In the genomic region with DNA sequence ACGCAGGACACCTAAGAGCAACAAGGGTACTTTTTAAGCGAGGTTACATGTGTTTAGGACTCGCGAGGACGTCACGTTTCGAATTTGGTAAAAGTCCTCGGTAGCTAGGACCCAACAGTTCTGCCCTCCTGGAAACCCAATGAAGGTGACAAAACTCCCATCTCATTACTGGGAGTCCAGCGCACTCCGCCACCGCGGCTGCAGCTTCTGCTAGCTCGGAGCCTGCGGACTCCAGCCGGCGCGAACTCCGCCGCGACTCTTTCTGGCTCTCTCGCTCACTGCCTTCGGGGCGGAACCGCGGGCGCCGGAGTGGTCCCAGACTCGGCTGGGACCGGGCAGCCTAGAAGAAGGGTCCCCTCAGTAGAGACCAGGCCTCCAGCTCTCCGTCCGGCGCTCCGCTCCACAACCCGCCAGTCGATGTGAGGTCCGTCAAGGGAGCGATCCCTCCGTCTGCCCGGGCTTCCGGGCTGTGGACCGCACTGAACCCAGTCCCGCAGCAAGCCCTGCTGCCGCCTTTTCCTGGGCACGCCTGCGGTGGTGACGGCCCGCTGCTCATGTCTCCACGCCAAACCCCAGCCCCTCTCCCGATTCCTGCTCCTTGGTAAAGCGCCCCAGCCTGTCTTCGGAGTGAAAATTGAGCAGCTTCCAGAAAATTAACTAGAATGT, we compare ENCODE assay signal across 7 cellular contexts. TPM values are rescaled to one million over a fixed set of nuclear protein-coding genes. Genes with fewer than 3 reads are reported as not detected.
DNase-seq lines count a peak whose midpoint lies in the region; ATAC-seq and TF ChIP-seq lines count a peak whose summit lies in the region.

No MANE protein-coding gene starts in this region.

- H3K9ac ChIP-seq in IMR-90 (ENCODE audit: low read depth, low read length) (peak overlapping the region; percentile 56; the same call in 1 of the 2 replicates), mammary epithelial cell (ENCODE audit: insufficient read depth, low read length) (peak overlapping the region; percentile 45)

- no peak overlapping the region for H2BK15ac ChIP-seq in IMR-90 (ENCODE audit: low read depth, low read length)

- H2AFZ ChIP-seq in IMR-90 (replicated peaks; ENCODE audit: low read length, poor library complexity) = peak overlapping the region; percentile 92
- peak overlapping the region; percentile 93 for H2AFZ ChIP-seq in mammary epithelial cell (ENCODE audit: low read depth, low read length)

- BruUV-seq in IMR-90 (replicated peaks; lab: Mats Ljungman, UMichigan) (no TSS peak), mammary epithelial cell (replicated peaks; lab: Mats Ljungman, UMichigan) (no TSS peak)

- H3K56ac ChIP-seq in IMR-90 (ENCODE audit: extremely low read depth, insufficient read depth, low read length) = no peak overlapping the region

- H4K20me1 ChIP-seq in IMR-90 (ENCODE audit: insufficient read depth, low read length) (peaks cover 13% of the 10 kb centered on the region; the same call in 1 of the 2 replicates), mammary epithelial cell (ENCODE audit: insufficient read depth, low read length) (no peaks in the 10 kb centered on the region)

- H3K27me3 ChIP-seq in IMR-90 (ENCODE audit: control insufficient read depth, insufficient read depth, low read length) (peaks cover 6% of the 10 kb centered on the region; the same call in 1 of the 2 replicates), mammary epithelial cell (ENCODE audit: insufficient read depth, low read length) (no peaks in the 10 kb centered on the region), right lobe of liver (peaks cover 9 to 22% of the 10 kb centered on the region in 2 donors), thymus (ENCODE audit: control insufficient read depth, insufficient read depth) (peaks cover 77% of the 10 kb centered on the region)

- no peak overlapping the region; the same call in 1 of the 2 replicates for H4K91ac ChIP-seq in IMR-90 (ENCODE audit: insufficient read depth, low read depth, low read length)

- peak overlapping the region; percentile 33; the same call in 1 of the 2 replicates for H2BK20ac ChIP-seq in IMR-90 (ENCODE audit: low read depth, low read length)

- peak overlapping the region; percentile 55 for H3K4me2 ChIP-seq in IMR-90 (ENCODE audit: low read depth, low read length)
- peak overlapping the region; percentile 99 for H3K4me2 ChIP-seq in mammary epithelial cell (ENCODE audit: insufficient read depth, low read depth, low read length)

- H4K5ac ChIP-seq in IMR-90 (ENCODE audit: low read depth, low read length) = peak overlapping the region; percentile 89

- peaks cover 0 to 17% of the 10 kb centered on the region in 2 experiments; a peak in 2 of 4 replicates for H3K79me1 ChIP-seq in IMR-90 (ENCODE audit: low read depth in 1 of 2, low read length in 2 of 2)

- in situ Hi-C loops in IMR-90 (cut with MboI; ENCODE audit: low sequenced_read_pairs) = loop anchor here (5.0 to 10.0 kb wide), 3 partner anchors 614 to 927 kb away; no protein-coding TSS in a partner anchor
- in situ Hi-C loops in mammary epithelial cell (cut with MboI; ENCODE audit: low sequenced_read_pairs in 2 of 2) = loop anchor here (5.0 to 25.0 kb wide), 5 partner anchors 501 to 924 kb away; no protein-coding TSS in a partner anchor

- H3K27ac ChIP-seq in IMR-90 (ENCODE audit: insufficient read depth, low read length) = 0 out of 2 replicates have a peak overlapping the region, but pooled peaks have one; percentile 1
- H3K27ac ChIP-seq in mammary epithelial cell (ENCODE audit: insufficient read depth, low read depth, low read length) = peak overlapping the region; percentile 38
- H3K27ac ChIP-seq in right lobe of liver = no peak overlapping the region
- no peak overlapping the region for H3K27ac ChIP-seq in thymus (ENCODE audit: low read depth)

- ATAC-seq in IMR-90 (ENCODE audit: low read depth) (no peak), right lobe of liver (peak; percentile 28 to 58 (median 38)), GM19023 (IDR thresholded peaks at IDR 0.05; ENCODE audit: unreplicated experiment) (no peak)

- no peak for DNase-seq in IMR-90
- no peak for DNase-seq in mammary epithelial cell
- peak in 1 of 3 donors; percentile 62 for DNase-seq in right lobe of liver
- DNase-seq in OCI-M1 (lab: John Stamatoyannopoulos, UW) = no peak
- DNase-seq in superior temporal gyrus (ENCODE audit: extremely low spot score) = no peak

- H3K79me2 ChIP-seq in mammary epithelial cell (ENCODE audit: insufficient read depth, low read length) = peaks cover 20% of the 10 kb centered on the region

- 30% methylated on average over 28 of the region's 51 CpGs; no CpG with 5 or more reads in 1 of the 2 experiments for WGBS in IMR-90 (ENCODE audit: extremely low coverage in 2 of 2, insufficient read length in 1 of 2), 2 experiments
- whole genome bisulfite sequencing in mammary epithelial cell (ENCODE audit: low coverage, missing lambda C conversion rate) = 15% methylated on average over 18 of the region's 51 CpGs
- WGBS in right lobe of liver (ENCODE audit: insufficient coverage, low coverage, low lambda C conversion rate, missing lambda C conversion rate) = 17% methylated on average over 9 of the region's 51 CpGs
- 5% methylated on average over 51 of the region's 51 CpGs for WGBS in thymus

- TF ChIP-seq CTCF in IMR-90 (conservative IDR thresholded peaks at IDR 0.05; ENCODE audit: low read depth, low read length) (no peak), mammary epithelial cell (conservative IDR thresholded peaks at IDR 0.05 in 1 of 2, IDR thresholded peaks at IDR 0.05 in 1 of 2; ENCODE audit: extremely low read depth in 1 of 2, insufficient read depth in 1 of 2, low read depth in 1 of 2, low read length in 2 of 2) (no peak), right lobe of liver (IDR thresholded peaks at IDR 0.05) (no peak)

- H4K8ac ChIP-seq in IMR-90 (ENCODE audit: low read depth in 2 of 2, low read length in 2 of 2) = peak overlapping the region; percentile 41 to 85; a peak in 3 of 4 replicates

- peak overlapping the region; percentile 54 for H3K4ac ChIP-seq in IMR-90 (ENCODE audit: low read depth, low read length)

- H3K23ac ChIP-seq in IMR-90 (ENCODE audit: low read depth, low read length) = peak overlapping the region; percentile 95; the same call in 1 of the 2 replicates

- no peaks in the 10 kb centered on the region for H3K9me1 ChIP-seq in IMR-90 (ENCODE audit: insufficient read depth, low read length)

- peak overlapping the region; percentile 39 for H2AK9ac ChIP-seq in IMR-90 (replicated peaks; ENCODE audit: low read depth, low read length, poor library complexity)

- TF ChIP-seq POLR2A in IMR-90 (IDR thresholded peaks at IDR 0.05; ENCODE audit: low read depth, low read length) = no peak
- TF ChIP-seq POLR2A in right lobe of liver (IDR thresholded peaks at IDR 0.05) = no peak

- H3K36me3 ChIP-seq in IMR-90 (ENCODE audit: control insufficient read depth, insufficient read depth, low read length) (peaks cover under 1% of the 10 kb centered on the region; the same call in 1 of the 2 replicates), mammary epithelial cell (ENCODE audit: insufficient read depth, low read length) (no peaks in the 10 kb centered on the region), right lobe of liver (no peaks in the 10 kb centered on the region), thymus (ENCODE audit: control insufficient read depth, insufficient read depth) (no peaks in the 10 kb centered on the region)

- H2BK120ac ChIP-seq in IMR-90 (ENCODE audit: low read depth, low read length) = peak overlapping the region; percentile 80

- peak overlapping the region; percentile 73; the same call in 1 of the 2 replicates for H3K18ac ChIP-seq in IMR-90 (ENCODE audit: low read depth, low read length)

- peak overlapping the region; percentile 46 for H3K14ac ChIP-seq in IMR-90 (replicated peaks; ENCODE audit: low read depth, low read length)

- H2AK5ac ChIP-seq in IMR-90 (ENCODE audit: low read depth, low read length) = no peak overlapping the region

- intact Hi-C loops in IMR-90 (cut with micrococcal nuclease) (loop anchor here (5.0 kb wide), 2 partner anchors 469 to 749 kb away; no protein-coding TSS in a partner anchor), mammary epithelial cell (cut with micrococcal nuclease) (no loop called here), right lobe of liver (cut with DNase I) (loop anchor here in 1 of 2 donors (10.0 kb wide), 1 partner anchor 617 kb away; no protein-coding TSS in a partner anchor)

- TF ChIP-seq RAD21 in IMR-90 (IDR thresholded peaks at IDR 0.05; ENCODE audit: low read length) = no peak

- POLR2A ChIA-PET in IMR-90 (lab: Charles Lee; ENCODE audit: unreplicated experiment) = no interaction called here

- CTCF ChIA-PET in IMR-90 (lab: Yijun Ruan, JAX) (interaction anchor here (0.7 kb wide), 1 partner anchor 974 kb away, joined by 4 read pairs; no protein-coding TSS in a partner anchor), mammary epithelial cell (lab: Charles Lee; ENCODE audit: low non-redundant PET) (no interaction called here)

- dilution Hi-C loops in IMR-90 (cut with HindIII; ENCODE audit: low sequenced_read_pairs, unreplicated experiment) = no loop called here
- dilution Hi-C loops in mammary epithelial cell (cut with HindIII; ENCODE audit: low sequenced_read_pairs) = no loop called here

- H2BK5ac ChIP-seq in IMR-90 (ENCODE audit: low read depth, low read length, poor library complexity, severe bottlenecking) = no peak overlapping the region

- H3K9me3 ChIP-seq in IMR-90 (ENCODE audit: control insufficient read depth, insufficient read depth, low read length) = no peaks in the 10 kb centered on the region
- no peaks in the 10 kb centered on the region for H3K9me3 ChIP-seq in mammary epithelial cell (replicated peaks; ENCODE audit: insufficient read depth, low read length)
- no peaks in the 10 kb centered on the region for H3K9me3 ChIP-seq in right lobe of liver
- H3K9me3 ChIP-seq in thymus (ENCODE audit: control insufficient read depth) = no peaks in the 10 kb centered on the region

- H3K4me3 ChIP-seq in IMR-90 (ENCODE audit: insufficient read depth, low read depth, low read length) = peak overlapping the region; percentile 9; the same call in 1 of the 2 replicates
- H3K4me3 ChIP-seq in mammary epithelial cell (replicated peaks in 1 of 3; ENCODE audit: insufficient read depth in 1 of 3, low read depth in 2 of 3, low read length in 3 of 3) = peak overlapping the region; percentile 53 to 67 (median 65)
- peak overlapping the region; percentile 50 to 76 (median 61) for H3K4me3 ChIP-seq in right lobe of liver
- peak overlapping the region; percentile 46 for H3K4me3 ChIP-seq in thymus (ENCODE audit: low read length)

- H3K4me1 ChIP-seq in IMR-90 (ENCODE audit: control insufficient read depth, insufficient read depth, low read length) (peaks cover 5% of the 10 kb centered on the region; the same call in 1 of the 2 replicates), mammary epithelial cell (ENCODE audit: insufficient read depth, low read length) (peaks cover 24% of the 10 kb centered on the region), right lobe of liver (peaks cover 0 to 21% (median 8%) of the 10 kb centered on the region in 4 donors), thymus (ENCODE audit: control insufficient read depth, insufficient read depth, low read length) (no peaks in the 10 kb centered on the region)

RNA-seq across cellular contexts. Expression of gene OSR1, which starts 3.0 kb away (rescaled TPM):
- 12.4 and 14.7 TPM in 2 replicates for total RNA-seq in IMR-90 (2012; rRNA removed)
- 48.0 and 51.9 TPM in 2 replicates for polyA plus RNA-seq in IMR-90 (2012; rRNA removed)
- 31.5 and 51.7 TPM in 2 replicates for polyA plus RNA-seq in IMR-90 (2012; cell fraction: cytosol; rRNA removed)
- 67.0 and 99.5 TPM in 2 replicates for polyA plus RNA-seq in IMR-90 (2012; cell fraction: nucleus; rRNA removed; ENCODE audit: low replicate concordance)
- total RNA-seq in mammary epithelial cell = 10 to 100 TPM; 37.8 to 45.9 TPM
- 31.8 TPM for polyA plus RNA-seq in mammary epithelial cell
- polyA minus RNA-seq in mammary epithelial cell = 19.6 TPM
- total RNA-seq in right lobe of liver = under 1 TPM in 5 of 6 experiments, not detected in 1; 0.10 to 0.51 (median 0.12) TPM
- 6.0 TPM for polyA plus RNA-seq in thymus

Comparison
In these comparisons a context has a peak if more than half of its experiments do, and no peak if none do; other contexts are left out.
1. ATAC-seq: peak in right lobe of liver (4 of 4); none in IMR-90 (single experiment) and GM19023 (single experiment).
2. H3K27ac ChIP-seq: peak in IMR-90 (single experiment) and mammary epithelial cell (single experiment); none in right lobe of liver (0 of 3) and thymus (single experiment).
3. H3K4me3 ChIP-seq: peak in every context shown above with its lines; median percentile 65 in mammary epithelial cell; 61 in right lobe of liver; 46 in thymus; 9 in IMR-90.